8 cellular contexts compared by ENCODE assay signal in the genomic region with DNA sequence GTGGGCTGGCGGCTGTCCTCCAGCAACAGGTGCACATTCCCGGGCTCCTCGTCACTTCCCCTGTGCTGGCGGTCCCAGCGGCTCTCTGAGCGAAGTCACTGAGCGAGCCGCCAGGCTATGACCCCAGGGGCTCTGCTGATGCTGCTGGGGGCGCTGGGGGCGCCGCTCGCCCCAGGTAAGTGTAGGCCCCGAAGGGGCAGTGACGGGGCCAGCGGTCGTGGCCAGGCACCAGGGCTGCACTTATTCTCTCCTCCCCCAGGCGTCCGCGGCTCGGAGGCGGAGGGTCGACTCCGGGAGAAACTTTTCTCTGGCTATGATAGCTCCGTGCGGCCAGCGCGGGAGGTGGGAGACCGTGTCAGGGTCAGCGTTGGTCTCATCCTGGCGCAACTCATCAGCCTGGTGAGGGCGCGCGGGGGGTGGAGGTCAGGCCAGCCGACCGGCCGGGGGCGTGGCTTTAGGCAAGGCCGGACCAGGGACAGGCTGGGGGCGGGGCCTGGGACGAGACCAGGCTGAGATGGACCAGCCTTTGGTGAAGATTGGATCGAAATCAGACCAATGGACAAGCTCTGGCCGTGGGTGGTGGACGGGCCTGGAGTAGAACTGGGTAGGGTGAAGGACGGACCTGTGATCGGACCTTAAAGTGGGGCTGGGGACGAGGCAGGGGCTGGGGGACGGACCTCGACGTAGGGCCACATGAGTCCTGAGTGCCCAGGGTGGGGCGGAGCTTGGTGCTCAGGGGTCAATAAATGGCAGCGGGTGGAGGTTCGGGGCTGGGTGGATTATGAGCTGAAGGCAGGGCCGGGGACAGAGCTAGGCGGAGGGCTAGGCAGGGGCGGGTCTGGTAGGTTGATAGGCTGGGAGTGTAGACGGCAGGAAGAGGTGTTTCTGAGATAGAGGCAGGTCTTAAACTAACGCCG. TPM values are rescaled to one million over a fixed set of nuclear protein-coding genes. Genes with fewer than 3 reads are reported as not detected.
DNase-seq lines count a peak whose midpoint lies in the region; ATAC-seq, FAIRE-seq and TF ChIP-seq lines count a peak whose summit lies in the region.

A gene with protein sequence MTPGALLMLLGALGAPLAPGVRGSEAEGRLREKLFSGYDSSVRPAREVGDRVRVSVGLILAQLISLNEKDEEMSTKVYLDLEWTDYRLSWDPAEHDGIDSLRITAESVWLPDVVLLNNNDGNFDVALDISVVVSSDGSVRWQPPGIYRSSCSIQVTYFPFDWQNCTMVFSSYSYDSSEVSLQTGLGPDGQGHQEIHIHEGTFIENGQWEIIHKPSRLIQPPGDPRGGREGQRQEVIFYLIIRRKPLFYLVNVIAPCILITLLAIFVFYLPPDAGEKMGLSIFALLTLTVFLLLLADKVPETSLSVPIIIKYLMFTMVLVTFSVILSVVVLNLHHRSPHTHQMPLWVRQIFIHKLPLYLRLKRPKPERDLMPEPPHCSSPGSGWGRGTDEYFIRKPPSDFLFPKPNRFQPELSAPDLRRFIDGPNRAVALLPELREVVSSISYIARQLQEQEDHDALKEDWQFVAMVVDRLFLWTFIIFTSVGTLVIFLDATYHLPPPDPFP (plus strand): TSS at position 51 of the 917 bp plus-strand sequence. CDS start 67 bp downstream, at position 118.

- H3K9me3 ChIP-seq in adipocyte (ENCODE audit: control insufficient read depth, low read length) (no peaks in the 10 kb centered on the region), heart left ventricle (no peaks in the 10 kb centered on the region)

- WGBS in heart left ventricle, 4 donors = 5 to 14% (median 8%) methylated on average over 32 to 58 of the region's 58 CpGs

- DNase-seq in GM12892 (ENCODE audit: insufficient read length) (no peak), NCI-H510A (lab: John Stamatoyannopoulos, UW) (peak; percentile 63), adipocyte (ENCODE audit: low read depth) (peak; percentile 48), heart left ventricle (peak; percentile 82 to 90 (median 86)), omental fat pad (ENCODE audit: low spot score) (peak; percentile 67), NCI-H748 (lab: John Stamatoyannopoulos, UW; ENCODE audit: unreplicated experiment) (no peak)
- DNase-seq in NK-92 treated with Interleukin-12 subunit alpha and Interleukin-12 subunit beta, amount 100 ng/mL, for 24 hours (lab: John Stamatoyannopoulos, UW) = no peak

- TF ChIP-seq POLR2A in GM12892 (IDR thresholded peaks at IDR 0.05; ENCODE audit: low read depth, low read length) (no peak), heart left ventricle (IDR thresholded peaks at IDR 0.05) (no peak)

- ATAC-seq in heart left ventricle (peak; percentile 80 to 92 (median 90)), omental fat pad (ENCODE audit: low FRiP score) (peak; percentile 88), HG03025 (IDR thresholded peaks at IDR 0.05; ENCODE audit: low FRiP score, unreplicated experiment) (no peak)

- H3K4me1 ChIP-seq in adipocyte (ENCODE audit: control insufficient read depth, insufficient read depth, low read length) (peaks cover 16% of the 10 kb centered on the region), heart left ventricle (peaks cover 0 to 32% (median 14%) of the 10 kb centered on the region in 12 donors)

- no peak within 1 kb of the TSS for H3K9ac ChIP-seq in adipocyte (ENCODE audit: low read length)

- H3K4me3 ChIP-seq in adipocyte (ENCODE audit: low read length) (peak within 1 kb of the TSS; percentile 70), heart left ventricle (peak within 1 kb of the TSS; percentile 40 to 64 (median 54))

- H3K27me3 ChIP-seq in adipocyte (replicated peaks; ENCODE audit: control insufficient read depth, insufficient read depth, low read length) (peaks cover 27% of the 10 kb centered on the region), heart left ventricle (peaks cover 0 to 45% (median 5%) of the 10 kb centered on the region in 9 donors)

- TF ChIP-seq CTCF in heart left ventricle (IDR thresholded peaks at IDR 0.05) (peak in 3 of 12 donors; percentile 13 to 18 (median 16)), omental fat pad (IDR thresholded peaks at IDR 0.05) (no peak)

- FAIRE-seq in GM12892 (lab: Jason Lieb, UNC) = peak; percentile 73

- H3K36me3 ChIP-seq in adipocyte (ENCODE audit: control insufficient read depth, insufficient read depth, low read length, severe bottlenecking) (no peaks in the 10 kb centered on the region), heart left ventricle (no peaks in the 10 kb centered on the region)

- intact Hi-C loops in heart left ventricle (cut with DNase I) = loop anchor here in 1 of 10 donors (10.0 kb wide), 1 partner anchor 400 kb away; no protein-coding TSS in a partner anchor

- peak within 1 kb of the TSS in 10 of 12 donors; percentile 27 to 77 (median 65) for H3K27ac ChIP-seq in heart left ventricle

RNA-seq across cellular contexts. Expression of the gene that starts here (rescaled TPM):
- polyA plus RNA-seq in GM12892 (2012; ENCODE audit: missing spikeins) = 12.8 TPM
- total RNA-seq in heart left ventricle (10 to 100 TPM in 7 of 9 donors, 1 to 10 TPM in 2; 8.2 to 14.2 (median 11.0) TPM), omental fat pad (10 to 100 TPM in 1 of 4 donors, 1 to 10 TPM in 3; 3.0 to 10.9 (median 7.4) TPM)
- polyA plus RNA-seq in heart left ventricle = 10 to 100 TPM; 11.2 to 27.3 TPM

Comparison
In these comparisons a context has a peak if more than half of its experiments do, and no peak if none do; other contexts are left out.
1. DNase-seq: peak in NCI-H510A (single experiment), adipocyte (single experiment), heart left ventricle (5 of 5) and omental fat pad (single experiment); none in GM12892 (single experiment), NCI-H748 (single experiment) and NK-92 treated with Interleukin-12 subunit alpha and Interleukin-12 subunit beta, amount 100 ng/mL, for 24 hours (single experiment).